In genomic region chr13:38355595-38356120, GRCh38 we compare ENCODE assay signal across 25 cellular contexts. TPM values are rescaled to one million over a fixed set of nuclear protein-coding genes. Genes with fewer than 3 reads are reported as not detected.
DNase-seq lines count a peak whose midpoint lies in the region; ATAC-seq and TF ChIP-seq lines count a peak whose summit lies in the region.
"Had no signal": no experiment of that assay in that cellular context is flagged by ENCODE, and none has a peak within 500 bp of the region (broad histone marks: within the 10 kb centered on the region; RNA-seq: fewer than 3 reads in every experiment).

No MANE protein-coding gene starts in this region.

- peaks cover 45% of the 10 kb centered on the region for H3K4me1 Mint-ChIP-seq in activated naive CD8-positive, alpha-beta T cell (ENCODE audit: low read depth)
- H3K4me1 Mint-ChIP-seq in activated naive CD8-positive, alpha-beta T cell treated with anti-CD3 and anti-CD28 coated beads for 36 hours = peaks cover 32% of the 10 kb centered on the region
- peaks cover 41% of the 10 kb centered on the region for H3K4me1 Mint-ChIP-seq in activated naive CD8-positive, alpha-beta T cell treated with anti-CD3 and anti-CD28 coated beads, Interleukin-2, amount 50 U/mL, for 24 hours
- peaks cover 49% of the 10 kb centered on the region for H3K4me1 Mint-ChIP-seq in stimulated activated naive CD8-positive, alpha-beta T cell treated with anti-CD3 and anti-CD28 coated beads, Interleukin-15, Interleukin-2, amounts not matched to agents 100 ng/mL and 50 ng/mL, for 24 hours (ENCODE audit: low read depth)

- H2BK5ac ChIP-seq in IMR-90 (ENCODE audit: low read depth, low read length, poor library complexity, severe bottlenecking) = no peak overlapping the region

- H3K9me1 ChIP-seq in IMR-90 (ENCODE audit: insufficient read depth, low read length) = no peaks in the 10 kb centered on the region

- ATAC-seq in IMR-90 (ENCODE audit: low read depth) = no peak
- peak; percentile 43 for ATAC-seq in activated naive CD8-positive, alpha-beta T cell treated with anti-CD3 and anti-CD28 coated beads, Interleukin-2, amount 50 U/mL, for 24 hours

- H3K4ac ChIP-seq in IMR-90 (ENCODE audit: low read depth, low read length) = no peak overlapping the region

- H3K4me3 ChIP-seq in IMR-90 (ENCODE audit: insufficient read depth, low read depth, low read length) = no peak overlapping the region
- H3K4me3 ChIP-seq: HAP-1, MG63, SJSA1 had no signal

- H3K4me2 ChIP-seq in IMR-90 (ENCODE audit: low read depth, low read length) = no peak overlapping the region

- no peak overlapping the region for H4K8ac ChIP-seq in IMR-90 (ENCODE audit: low read depth in 2 of 2, low read length in 2 of 2)

- no peak overlapping the region for H4K5ac ChIP-seq in IMR-90 (ENCODE audit: low read depth, low read length)

- no peak overlapping the region for H2BK120ac ChIP-seq in IMR-90 (ENCODE audit: low read depth, low read length)

- WGBS in IMR-90 (ENCODE audit: extremely low coverage in 2 of 2, insufficient read length in 1 of 2), 2 experiments = no CpG with 5 or more reads among the region's 3 CpGs

- no peak overlapping the region for H3K9ac ChIP-seq in IMR-90 (ENCODE audit: low read depth, low read length)

- no TSS peak for BruUV-seq in IMR-90 (replicated peaks; lab: Mats Ljungman, UMichigan)

- no peak overlapping the region for H2AK5ac ChIP-seq in IMR-90 (ENCODE audit: low read depth, low read length)

- H3K27me3 ChIP-seq in IMR-90 (ENCODE audit: control insufficient read depth, insufficient read depth, low read length) = no peaks in the 10 kb centered on the region
- H3K27me3 ChIP-seq: BE2C, MG63, SJSA1 had no signal

- no peak overlapping the region for H2AFZ ChIP-seq in IMR-90 (replicated peaks; ENCODE audit: low read length, poor library complexity)

- H3K27ac ChIP-seq in IMR-90 (ENCODE audit: insufficient read depth, low read length) = no peak overlapping the region
- H3K27ac ChIP-seq: SJSA1 had no signal

- no peak overlapping the region for H4K91ac ChIP-seq in IMR-90 (ENCODE audit: insufficient read depth, low read depth, low read length)

- TF ChIP-seq POLR2A in IMR-90 (IDR thresholded peaks at IDR 0.05; ENCODE audit: low read depth, low read length) (no peak), erythroblast (IDR thresholded peaks at IDR 0.05; ENCODE audit: low read length) (no peak)

- no peak for DNase-seq in activated naive CD8-positive, alpha-beta T cell treated with anti-CD3 and anti-CD28 coated beads for 36 hours
- DNase-seq in IMR-90 (no peak), NCI-H2227 treated with DMSO at 0.1 percent for 48 hours (lab: John Stamatoyannopoulos, UW) (no peak), erythroblast (lab: John Stamatoyannopoulos, UW) (no peak)
- no peak for DNase-seq in activated naive CD8-positive, alpha-beta T cell treated with anti-CD3 and anti-CD28 coated beads, Interleukin-2, amount 50 U/mL, for 24 hours
- DNase-seq: BE2C, Calu3, DMS79 treated with DMSO at 0.1 percent for 48 hours, GF-D8, GOT3, HFFc6, KG1, MG63, NCI-H1694, NCI-H2029 treated with DMSO at 0.1 percent for 48 hours, NCI-H226, NCI-H510A, NCI-H69, Right ventricle myocardium superior, RPMI8226 had no signal

- CTCF ChIA-PET in IMR-90 (lab: Yijun Ruan, JAX) = no interaction called here

- H2BK15ac ChIP-seq in IMR-90 (ENCODE audit: low read depth, low read length) = no peak overlapping the region

- no peaks in the 10 kb centered on the region for H3K27me3 Mint-ChIP-seq in activated naive CD8-positive, alpha-beta T cell
- no peaks in the 10 kb centered on the region for H3K27me3 Mint-ChIP-seq in activated naive CD8-positive, alpha-beta T cell treated with anti-CD3 and anti-CD28 coated beads for 36 hours
- no peaks in the 10 kb centered on the region for H3K27me3 Mint-ChIP-seq in activated naive CD8-positive, alpha-beta T cell treated with anti-CD3 and anti-CD28 coated beads, Interleukin-2, amount 50 U/mL, for 24 hours
- H3K27me3 Mint-ChIP-seq in stimulated activated naive CD8-positive, alpha-beta T cell treated with anti-CD3 and anti-CD28 coated beads, Interleukin-15, Interleukin-2, amounts not matched to agents 100 ng/mL and 50 ng/mL, for 24 hours = no peaks in the 10 kb centered on the region

- H3K36me3 Mint-ChIP-seq in activated naive CD8-positive, alpha-beta T cell = peaks cover 16% of the 10 kb centered on the region
- peaks cover 33% of the 10 kb centered on the region for H3K36me3 Mint-ChIP-seq in activated naive CD8-positive, alpha-beta T cell treated with anti-CD3 and anti-CD28 coated beads for 36 hours
- peaks cover 46% of the 10 kb centered on the region for H3K36me3 Mint-ChIP-seq in activated naive CD8-positive, alpha-beta T cell treated with anti-CD3 and anti-CD28 coated beads, Interleukin-2, amount 50 U/mL, for 24 hours (ENCODE audit: low read depth)
- H3K36me3 Mint-ChIP-seq in stimulated activated naive CD8-positive, alpha-beta T cell treated with anti-CD3 and anti-CD28 coated beads, Interleukin-15, Interleukin-2, amounts not matched to agents 100 ng/mL and 50 ng/mL, for 24 hours (ENCODE audit: low read depth) = peaks cover 68% of the 10 kb centered on the region

- no peak overlapping the region for H3K56ac ChIP-seq in IMR-90 (ENCODE audit: extremely low read depth, insufficient read depth, low read length)

- no peak overlapping the region for H3K18ac ChIP-seq in IMR-90 (ENCODE audit: low read depth, low read length)

- no peak overlapping the region for H3K23ac ChIP-seq in IMR-90 (ENCODE audit: low read depth, low read length)

- in situ Hi-C loops in IMR-90 (cut with MboI; ENCODE audit: low sequenced_read_pairs) = loop anchor here (25.0 kb wide), 2 partner anchors 718 to 1318 kb away; no protein-coding TSS in a partner anchor

- H2AK9ac ChIP-seq in IMR-90 (replicated peaks; ENCODE audit: low read depth, low read length, poor library complexity) = no peak overlapping the region

- H3K36me3 ChIP-seq in IMR-90 (ENCODE audit: control insufficient read depth, insufficient read depth, low read length) = peaks cover 4% of the 10 kb centered on the region

- H3K27ac Mint-ChIP-seq in activated naive CD8-positive, alpha-beta T cell = peak overlapping the region; percentile 55
- no peak overlapping the region for H3K27ac Mint-ChIP-seq in activated naive CD8-positive, alpha-beta T cell treated with anti-CD3 and anti-CD28 coated beads for 36 hours
- peak overlapping the region; percentile 46 for H3K27ac Mint-ChIP-seq in activated naive CD8-positive, alpha-beta T cell treated with anti-CD3 and anti-CD28 coated beads, Interleukin-2, amount 50 U/mL, for 24 hours
- H3K27ac Mint-ChIP-seq in stimulated activated naive CD8-positive, alpha-beta T cell treated with anti-CD3 and anti-CD28 coated beads, Interleukin-15, Interleukin-2, amounts not matched to agents 100 ng/mL and 50 ng/mL, for 24 hours = peak overlapping the region; percentile 54
- H3K27ac Mint-ChIP-seq: CD14-positive monocyte, HFFc6 had no signal

- no peaks in the 10 kb centered on the region for H3K9me3 Mint-ChIP-seq in activated naive CD8-positive, alpha-beta T cell (ENCODE audit: low read depth)
- no peaks in the 10 kb centered on the region for H3K9me3 Mint-ChIP-seq in activated naive CD8-positive, alpha-beta T cell treated with anti-CD3 and anti-CD28 coated beads for 36 hours
- H3K9me3 Mint-ChIP-seq in activated naive CD8-positive, alpha-beta T cell treated with anti-CD3 and anti-CD28 coated beads, Interleukin-2, amount 50 U/mL, for 24 hours = no peaks in the 10 kb centered on the region
- no peaks in the 10 kb centered on the region for H3K9me3 Mint-ChIP-seq in stimulated activated naive CD8-positive, alpha-beta T cell treated with anti-CD3 and anti-CD28 coated beads, Interleukin-15, Interleukin-2, amounts not matched to agents 100 ng/mL and 50 ng/mL, for 24 hours
- H3K9me3 Mint-ChIP-seq: CD14-positive monocyte, HFFc6 had no signal

- dilution Hi-C loops in IMR-90 (cut with HindIII; ENCODE audit: low sequenced_read_pairs, unreplicated experiment) = no loop called here

- H3K4me1 ChIP-seq in IMR-90 (ENCODE audit: control insufficient read depth, insufficient read depth, low read length) = peaks cover 1% of the 10 kb centered on the region
- H3K4me1 ChIP-seq: BE2C had no signal

- no peak for TF ChIP-seq CTCF in IMR-90 (conservative IDR thresholded peaks at IDR 0.05; ENCODE audit: low read depth, low read length)

- TF ChIP-seq RAD21 in IMR-90 (IDR thresholded peaks at IDR 0.05; ENCODE audit: low read length) = no peak

- intact Hi-C loops in IMR-90 (cut with micrococcal nuclease) = no loop called here

- H4K20me1 ChIP-seq in IMR-90 (ENCODE audit: insufficient read depth, low read length) = peaks cover 3% of the 10 kb centered on the region; the same call in 1 of the 2 replicates

- POLR2A ChIA-PET in IMR-90 (lab: Charles Lee; ENCODE audit: unreplicated experiment) = no interaction called here

- H3K79me1 ChIP-seq in IMR-90 (ENCODE audit: low read depth in 1 of 2, low read length in 2 of 2) = peaks cover 0 to 18% of the 10 kb centered on the region in 2 experiments

- no peak overlapping the region for H3K4me3 Mint-ChIP-seq in activated naive CD8-positive, alpha-beta T cell
- no peak overlapping the region for H3K4me3 Mint-ChIP-seq in activated naive CD8-positive, alpha-beta T cell treated with anti-CD3 and anti-CD28 coated beads for 36 hours
- H3K4me3 Mint-ChIP-seq in activated naive CD8-positive, alpha-beta T cell treated with anti-CD3 and anti-CD28 coated beads, Interleukin-2, amount 50 U/mL, for 24 hours = no peak overlapping the region
- no peak overlapping the region for H3K4me3 Mint-ChIP-seq in stimulated activated naive CD8-positive, alpha-beta T cell treated with anti-CD3 and anti-CD28 coated beads, Interleukin-15, Interleukin-2, amounts not matched to agents 100 ng/mL and 50 ng/mL, for 24 hours
- H3K4me3 Mint-ChIP-seq: CD14-positive monocyte, HFFc6 had no signal

- H3K14ac ChIP-seq in IMR-90 (replicated peaks; ENCODE audit: low read depth, low read length) = no peak overlapping the region

- H2BK20ac ChIP-seq in IMR-90 (ENCODE audit: low read depth, low read length) = no peak overlapping the region

- no peaks in the 10 kb centered on the region for H3K9me3 ChIP-seq in IMR-90 (ENCODE audit: control insufficient read depth, insufficient read depth, low read length)
- H3K9me3 ChIP-seq: BE2C, HAP-1, MG63, SJSA1 had no signal

TF ChIP-seq in IMR-90, 13 proteins besides CTCF, POLR2A, EP300 and RAD21:
- TF ChIP-seq RFX5 (IDR thresholded peaks at IDR 0.05; ENCODE audit: low read depth, low read length) (no peak), MAFK (IDR thresholded peaks at IDR 0.05; ENCODE audit: low read depth, low read length) (peak; percentile 77)
TF ChIP-seq in IMR-90: peak in this region for 1.

RNA-seq across cellular contexts. Expression of gene UFM1, which starts 6.0 kb away (rescaled TPM):
- total RNA-seq in activated naive CD8-positive, alpha-beta T cell treated with anti-CD3 and anti-CD28 coated beads for 36 hours = 10 to 100 TPM; 46.7 to 47.1 TPM
- total RNA-seq in IMR-90 (2012; rRNA removed) = 94.5 and 127 TPM in 2 replicates
- 36.0 and 43.5 TPM in 2 replicates for polyA plus RNA-seq in IMR-90 (2012; rRNA removed)
- 9.5 and 10.2 TPM in 2 replicates for polyA plus RNA-seq in IMR-90 (2012; cell fraction: cytosol; rRNA removed)
- 6.6 and 52.3 TPM in 2 replicates for polyA plus RNA-seq in IMR-90 (2012; cell fraction: nucleus; rRNA removed; ENCODE audit: low replicate concordance)
